Comparison of ENCODE assay signal across 10 cellular contexts in the genomic region with DNA sequence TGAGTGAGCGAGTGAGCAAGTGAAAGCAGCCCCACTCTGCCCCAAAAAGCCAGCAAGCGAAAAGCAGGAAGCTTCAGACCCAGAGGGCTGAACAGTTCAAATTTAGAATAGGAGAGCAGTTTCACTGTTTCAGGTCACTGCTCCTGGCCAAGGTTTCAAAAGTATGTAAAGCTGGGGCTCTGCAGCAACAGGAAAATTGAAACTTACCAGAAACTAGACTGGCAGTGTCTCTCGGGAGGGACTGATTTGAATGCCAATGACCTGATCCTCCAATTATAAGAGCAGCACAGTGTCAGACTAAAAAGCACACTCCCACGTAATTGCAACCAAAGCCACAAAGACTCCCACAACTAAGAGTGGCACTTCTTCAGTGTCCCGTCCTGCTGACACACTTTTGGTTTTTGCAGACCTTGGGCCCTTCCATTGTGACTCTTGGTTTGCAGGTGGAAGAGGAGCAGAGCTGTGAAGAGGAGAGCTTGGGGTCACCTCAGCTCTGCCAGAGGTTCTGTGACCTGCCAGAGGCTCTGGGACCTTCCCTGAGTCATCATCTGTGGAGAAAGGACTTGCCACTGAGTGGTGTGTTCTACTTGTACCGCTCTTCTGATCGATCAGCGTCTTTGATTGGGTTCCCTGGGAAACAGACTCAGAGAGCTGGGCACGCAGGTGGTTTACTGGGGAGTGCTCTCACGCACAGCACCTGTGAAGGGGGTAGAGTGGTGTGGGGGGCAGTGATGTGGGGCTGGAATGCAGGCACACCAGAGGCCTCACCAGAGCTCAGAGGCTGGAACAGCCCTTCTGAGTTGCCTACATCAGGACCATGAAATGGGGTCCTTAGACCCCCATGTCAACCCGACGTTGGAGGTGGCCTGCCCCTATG. TPM values are rescaled to one million over a fixed set of nuclear protein-coding genes. Genes with fewer than 3 reads are reported as not detected.
DNase-seq lines count a peak whose midpoint lies in the region; ATAC-seq and TF ChIP-seq lines count a peak whose summit lies in the region.
"Had no signal": no experiment of that assay in that cellular context is flagged by ENCODE, and none has a peak within 500 bp of the region (broad histone marks: within the 10 kb centered on the region; RNA-seq: fewer than 3 reads in every experiment).

No MANE protein-coding gene starts in this region.

- no peaks in the 10 kb centered on the region for H3K36me3 ChIP-seq in Peyer's patch
- H3K36me3 ChIP-seq in upper lobe of right lung, result no peaks in the 10 kb centered on the region
- no peaks in the 10 kb centered on the region for H3K36me3 ChIP-seq in breast epithelium

- H3K4me3 ChIP-seq in Peyer's patch (no peak overlapping the region), upper lobe of right lung (no peak overlapping the region), breast epithelium (no peak overlapping the region)

- H3K27ac ChIP-seq in Peyer's patch (peak overlapping the region in 1 of 4 donors; percentile 17), upper lobe of right lung (no peak overlapping the region), RWPE1 (no peak overlapping the region), breast epithelium (peak overlapping the region in 1 of 2 donors; percentile 2)

- peak; percentile 17 for DNase-seq in stimulated activated CD4-positive, alpha-beta T cell treated with anti-CD3 and anti-CD28 coated beads, Interleukin-4, amount 100 ng/mL, for 24 hours
- no peak for DNase-seq in stimulated activated CD4-positive, alpha-beta T cell treated with anti-CD3 and anti-CD28 coated beads, Interleukin-4, amount 100 ng/mL, for 1 hour
- peak in 2 of 3 donors; percentile 46 to 55 for DNase-seq in Peyer's patch
- peak; percentile 35 for DNase-seq in upper lobe of right lung
- no peak for DNase-seq in left ventricle myocardium superior
- no peak for DNase-seq in RWPE1 (ENCODE audit: low spot score)
- no peak for DNase-seq in breast epithelium (ENCODE audit: low spot score in 2 of 2)
- DNase-seq: activated gamma-delta T cell, NCI-H1417 treated with DMSO at 0.1 percent for 48 hours had no signal

- H3K27me3 ChIP-seq in Peyer's patch (no peaks in the 10 kb centered on the region), upper lobe of right lung (no peaks in the 10 kb centered on the region), breast epithelium (no peaks in the 10 kb centered on the region)

- H3K4me1 ChIP-seq in Peyer's patch (peaks cover 0 to 4% (median 0%) of the 10 kb centered on the region in 4 donors), upper lobe of right lung (peaks cover 1% of the 10 kb centered on the region), breast epithelium (no peaks in the 10 kb centered on the region)

- POLR2A ChIA-PET in RWPE1 (lab: Yijun Ruan, JAX; ENCODE audit: low non-redundant PET), result no interaction called here

- TF ChIP-seq CTCF in Peyer's patch (IDR thresholded peaks at IDR 0.05) (no peak), upper lobe of right lung (IDR thresholded peaks at IDR 0.05) (no peak), RWPE1 (conservative IDR thresholded peaks at IDR 0.05; ENCODE audit: low read depth) (no peak), breast epithelium (IDR thresholded peaks at IDR 0.05) (no peak)

- intact Hi-C loops in upper lobe of right lung (cut with DNase I) (no loop called here), left ventricle myocardium superior (cut with micrococcal nuclease) (no loop called here), breast epithelium (cut with DNase I; ENCODE audit: low total_unique reads) (no loop called here)

- H3K9me3 ChIP-seq in Peyer's patch (no peaks in the 10 kb centered on the region), upper lobe of right lung (peaks cover 5% of the 10 kb centered on the region), breast epithelium (peaks cover 0 to 3% of the 10 kb centered on the region in 2 donors)

- TF ChIP-seq POLR2A in Peyer's patch (IDR thresholded peaks at IDR 0.05), result no peak
- no peak for TF ChIP-seq POLR2A in breast epithelium (IDR thresholded peaks at IDR 0.05)

- ATAC-seq in HG02973 (IDR thresholded peaks at IDR 0.05; ENCODE audit: unreplicated experiment) (peak; percentile 64), upper lobe of right lung (peak; percentile 40), left ventricle myocardium superior (no peak)

- CTCF ChIA-PET in RWPE1 (lab: Yijun Ruan, JAX), result interaction anchor here (0.7 to 1.8 kb wide), 2 partner anchors 9 to 12 kb away, joined by 3 to 6 read pairs; no protein-coding TSS in a partner anchor

RNA-seq across cellular contexts. Expression of a gene that starts 52.7 kb away (rescaled TPM):
- total RNA-seq in Peyer's patch (10 to 100 TPM in 2 of 4 donors, 1 to 10 TPM in 2; 3.5 to 30.5 (median 11.1) TPM), upper lobe of right lung (42.1 TPM), left ventricle myocardium superior (24.0 TPM), breast epithelium (10 to 100 TPM; 38.7 to 41.7 (median 41.0) TPM)

Comparison
In these comparisons a context has a peak if more than half of its experiments do, and no peak if none do; other contexts are left out.
1. DNase-seq: peak in stimulated activated CD4-positive, alpha-beta T cell treated with anti-CD3 and anti-CD28 coated beads, Interleukin-4, amount 100 ng/mL, for 24 hours (single experiment), Peyer's patch (2 of 3) and upper lobe of right lung (single experiment); none in stimulated activated CD4-positive, alpha-beta T cell treated with anti-CD3 and anti-CD28 coated beads, Interleukin-4, amount 100 ng/mL, for 1 hour (single experiment), left ventricle myocardium superior (single experiment), RWPE1 (single experiment) and breast epithelium (0 of 2).